Comparison of ENCODE assay signal across 37 cellular contexts in the genomic region with DNA sequence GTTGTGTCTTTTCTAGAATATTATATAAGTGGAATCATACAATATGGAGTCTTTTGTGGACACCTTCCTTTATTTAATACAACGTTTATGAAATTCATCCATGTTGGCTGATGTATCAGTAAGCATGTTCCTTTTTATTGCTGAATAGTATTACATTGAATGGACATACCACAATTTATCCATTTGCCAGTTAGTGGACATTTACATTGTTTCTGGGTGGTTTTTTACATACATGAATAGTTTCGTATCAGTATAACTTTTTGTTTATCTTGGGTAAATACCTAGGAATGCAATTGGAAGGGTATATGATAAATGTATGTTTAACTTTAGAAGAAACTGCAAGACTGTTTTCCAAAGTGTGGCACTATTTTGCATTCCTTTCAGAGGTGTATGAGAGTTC. TPM values are rescaled to one million over a fixed set of nuclear protein-coding genes. Genes with fewer than 3 reads are reported as not detected.
"Had no signal": no experiment of that assay in that cellular context is flagged by ENCODE, and none has a peak within 500 bp of the region (broad histone marks: within the 10 kb centered on the region; RNA-seq: fewer than 3 reads in every experiment).

No MANE protein-coding gene starts in this region.

- H3K4me3 ChIP-seq: MG63 had no signal

- H3K4me2 ChIP-seq: KMS-11 had no signal

- H3K9ac ChIP-seq: KMS-11 had no signal

- H3K27ac ChIP-seq: KMS-11 had no signal

- DNase-seq: Karpas-422, Kasumi-1, MG63, MM.1S, MV-4-11, NCI-H1048, NCI-H1092, NCI-H1092 treated with DMSO at 0.1 percent for 48 hours, NCI-H1105, NCI-H1105 treated with DMSO at 0.1 percent for 48 hours, NCI-H1417, NCI-H1417 treated with DMSO at 0.1 percent for 48 hours, NCI-H1436, NCI-H1436 treated with DMSO at 0.1 percent for 48 hours, NCI-H146, NCI-H1694, NCI-H1694 treated with DMSO at 0.1 percent for 48 hours, NCI-H187, NCI-H187 treated with DMSO at 0.1 percent for 48 hours, NCI-H1930, NCI-H2029, NCI-H2029 treated with DMSO at 0.1 percent for 48 hours, NCI-H2081, NCI-H2081 treated with DMSO at 0.1 percent for 48 hours, NCI-H2107, NCI-H2171, NCI-H2227 treated with DMSO at 0.1 percent for 48 hours, NCI-H226, NCI-H345, NCI-H446, NCI-H446 treated with DMSO at 0.1 percent for 48 hours, NCI-H510A had no signal

- H3K36me3 ChIP-seq: MG63 had no signal

RNA-seq across cellular contexts. Expression of a gene that starts 23.1 kb away (rescaled TPM):
- total RNA-seq: LHCN-M2, M059J, MCF 10A, NCI-H460 had no signal
